In the genomic region with DNA sequence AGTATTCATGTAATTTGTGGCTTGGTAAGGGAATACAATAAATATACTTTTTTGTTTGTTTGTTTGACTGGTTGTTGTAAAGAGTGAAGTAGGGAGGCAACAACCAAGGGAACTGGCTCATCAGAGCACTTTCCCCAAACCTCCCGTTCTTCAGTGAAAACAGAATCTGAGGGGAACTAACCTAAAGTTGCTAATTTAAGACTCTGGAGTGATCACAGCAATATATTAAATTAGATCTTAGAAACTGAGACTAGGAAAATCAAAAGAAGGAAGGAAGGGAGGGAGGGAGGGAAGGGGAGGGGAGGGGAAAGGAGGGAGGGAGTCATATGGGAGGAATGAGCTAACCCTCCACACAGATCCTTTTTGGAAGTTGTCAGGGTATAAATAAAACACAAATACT, we compare ENCODE assay signal across 28 cellular contexts.
"Had no signal": no experiment of that assay in that cellular context is flagged by ENCODE, and none has a peak within 500 bp of the region (broad histone marks: within the 10 kb centered on the region; RNA-seq: fewer than 3 reads in every experiment).

No MANE protein-coding gene starts in this region.

- H3K36me3 Mint-ChIP-seq: immature natural killer cell, memory B cell had no signal

- H3K9me3 Mint-ChIP-seq: dendritic cell treated with granulocyte-macrophage colony-stimulating factor and Interleukin-4, amounts not matched to agents 40 ng/mL and 50 ng/mL, for 4 days; effector memory CD8-positive, alpha-beta T cell; endodermal cell; immature natural killer cell; memory B cell had no signal

- H3K79me2 ChIP-seq: hepatocyte had no signal

- ATAC-seq: effector memory CD8-positive, alpha-beta T cell; esophagus mucosa; gastrocnemius medialis; heart left ventricle; left colon; left lobe of liver; left ventricle myocardium superior; lower lobe of right lung had no signal

- H3K4me1 ChIP-seq: colonic mucosa, esophagus squamous epithelium, gastrocnemius medialis, lower lobe of right lung had no signal

- H2AFZ ChIP-seq: hepatocyte had no signal

- DNase-seq: colonic mucosa; cortex of kidney; effector CD8-positive, alpha-beta T cell; effector memory CD8-positive, alpha-beta T cell; erythroblast; esophagus squamous epithelium; foreskin fibroblast; foreskin melanocyte; gastrocnemius medialis; heart left ventricle; hypothalamus; immature natural killer cell; islet precursor cell; kidney; kidney glomerular epithelial cell; left colon; left ventricle myocardium superior; lower lobe of right lung; mesendoderm; midbrain had no signal

- H3K9me3 ChIP-seq: colonic mucosa, esophagus squamous epithelium, gastrocnemius medialis, heart left ventricle, lower lobe of right lung had no signal

- H3K4me2 ChIP-seq: hepatocyte had no signal

- H3K27ac Mint-ChIP-seq: dendritic cell treated with granulocyte-macrophage colony-stimulating factor and Interleukin-4, amounts not matched to agents 40 ng/mL and 50 ng/mL, for 4 days; effector memory CD8-positive, alpha-beta T cell; endodermal cell; immature natural killer cell; memory B cell had no signal

- H3K27me3 ChIP-seq: colonic mucosa, gastrocnemius medialis, heart left ventricle, hepatocyte had no signal

- H3K27ac ChIP-seq: colonic mucosa, epithelial cell of prostate, esophagus squamous epithelium, gastrocnemius medialis, heart left ventricle, hepatocyte, lower lobe of right lung had no signal

- H3K4me3 Mint-ChIP-seq: dendritic cell treated with granulocyte-macrophage colony-stimulating factor and Interleukin-4, amounts not matched to agents 40 ng/mL and 50 ng/mL, for 4 days; effector memory CD8-positive, alpha-beta T cell; endodermal cell; immature natural killer cell; memory B cell had no signal

- H3K36me3 ChIP-seq: colonic mucosa, esophagus squamous epithelium, gastrocnemius medialis, heart left ventricle, lower lobe of right lung had no signal

- H3K4me1 Mint-ChIP-seq: immature natural killer cell had no signal

- H3K4me3 ChIP-seq: colonic mucosa, esophagus squamous epithelium, gastrocnemius medialis, heart left ventricle, hepatocyte, lower lobe of right lung had no signal

- FAIRE-seq: endometrium, kidney had no signal
